ENCODE assay signal across 8 cellular contexts in genomic region chr2:69386789-69387734, GRCh38. TPM values are rescaled to one million over a fixed set of nuclear protein-coding genes. Genes with fewer than 3 reads are reported as not detected.
A peak's percentile ranks its signal among the peaks of the same experiment; 100 is the strongest.
DNase-seq lines count a peak whose midpoint lies in the region; ATAC-seq, FAIRE-seq and TF ChIP-seq lines count a peak whose summit lies in the region.

Gene GFPT1 (minus strand): TSS chr2:69387227. CDS start chr2:69387071, 156 bp downstream.

- peaks cover 7 to 30% of the 10 kb centered on the region in 2 donors for H3K4me1 ChIP-seq in adrenal gland (replicated peaks in 1 of 2)
- H3K4me1 ChIP-seq in heart left ventricle, result peaks cover 0 to 66% (median 21%) of the 10 kb centered on the region in 12 donors
- H3K4me1 ChIP-seq in upper lobe of left lung, result peaks cover 11 to 49% (median 29%) of the 10 kb centered on the region in 4 donors

- no peak for TF ChIP-seq EP300 in upper lobe of left lung (IDR thresholded peaks at IDR 0.05)

- DNase-seq in GM12892 (ENCODE audit: insufficient read length), result peak; percentile 80
- DNase-seq in NCI-H146 (lab: John Stamatoyannopoulos, UW), result peak; percentile 96
- DNase-seq in T-helper 1 cell, result peak; percentile 83 to 92 (median 86)
- peak; percentile 93 to 96 (median 95) for DNase-seq in adrenal gland
- DNase-seq in heart left ventricle, result peak; percentile 94 to 97 (median 96)
- DNase-seq in posterior vena cava (ENCODE audit: low spot score), result peak; percentile 98
- DNase-seq in upper lobe of left lung, result peak; percentile 97 to 100

- FAIRE-seq in GM12892 (lab: Jason Lieb, UNC), result peak; percentile 97

- H3K27me3 ChIP-seq in adrenal gland, result no peaks in the 10 kb centered on the region
- H3K27me3 ChIP-seq in heart left ventricle, result no peaks in the 10 kb centered on the region
- H3K27me3 ChIP-seq in upper lobe of left lung, result no peaks in the 10 kb centered on the region

- 0 to 1% (median 1%) methylated on average over 26 to 97 of the region's 97 CpGs for WGBS in adrenal gland, 4 donors
- WGBS in heart left ventricle, 4 donors, result 0 to 2% (median 1%) methylated on average over 38 to 97 of the region's 97 CpGs
- 1 to 2% methylated on average over 41 to 49 of the region's 97 CpGs for WGBS in upper lobe of left lung, 2 donors

- peak; percentile 88 for TF ChIP-seq POLR2A in GM12892 (IDR thresholded peaks at IDR 0.05; ENCODE audit: low read depth, low read length)
- TF ChIP-seq POLR2A in adrenal gland (IDR thresholded peaks at IDR 0.05), result peak; percentile 61 to 82
- peak in 1 of 2 donors; percentile 90 for TF ChIP-seq POLR2A in heart left ventricle (IDR thresholded peaks at IDR 0.05)
- peak in 3 of 4 donors; percentile 63 to 95 (median 85) for TF ChIP-seq POLR2A in upper lobe of left lung (IDR thresholded peaks at IDR 0.05)

- H3K9me3 ChIP-seq in adrenal gland (replicated peaks in 1 of 3) (no peaks in the 10 kb centered on the region), heart left ventricle (no peaks in the 10 kb centered on the region), upper lobe of left lung (no peaks in the 10 kb centered on the region)

- peak; percentile 84 for ATAC-seq in HG02852 (IDR thresholded peaks at IDR 0.05; ENCODE audit: unreplicated experiment)
- ATAC-seq in heart left ventricle, result peak; percentile 94 to 99 (median 98)
- peak; percentile 98 to 100 for ATAC-seq in upper lobe of left lung (ENCODE audit: low FRiP score in 2 of 2)

- H3K36me3 ChIP-seq in adrenal gland (replicated peaks in 1 of 2) (no peaks in the 10 kb centered on the region), heart left ventricle (no peaks in the 10 kb centered on the region), upper lobe of left lung (no peaks in the 10 kb centered on the region)

- peak within 1 kb of the TSS in 4 of 5 donors; percentile 44 to 90 (median 75) for H3K27ac ChIP-seq in adrenal gland
- H3K27ac ChIP-seq in heart left ventricle, result peak within 1 kb of the TSS; percentile 33 to 89 (median 86)
- peak within 1 kb of the TSS; percentile 84 to 95 (median 91) for H3K27ac ChIP-seq in upper lobe of left lung

- H3K4me3 ChIP-seq in adrenal gland, result peak within 1 kb of the TSS in 3 of 4 donors; percentile 52 to 81 (median 71)
- H3K4me3 ChIP-seq in heart left ventricle, result peak within 1 kb of the TSS; percentile 49 to 98 (median 91)
- peak within 1 kb of the TSS; percentile 75 to 97 (median 88) for H3K4me3 ChIP-seq in upper lobe of left lung

- intact Hi-C loops in adrenal gland (cut with DNase I), result no loop called here
- intact Hi-C loops in heart left ventricle (cut with DNase I), result loop anchor here in 4 of 10 donors (5.0 to 10.0 kb wide), 2 partner anchors 50 to 98 kb away; partner anchors contain the start of gene NFU1 (in 3 of the 4)
- intact Hi-C loops in posterior vena cava (cut with DNase I), result no loop called here

- TF ChIP-seq CTCF in adrenal gland (IDR thresholded peaks at IDR 0.05) (no peak), heart left ventricle (IDR thresholded peaks at IDR 0.05) (no peak), upper lobe of left lung (IDR thresholded peaks at IDR 0.05) (peak in 2 of 6 experiments; percentile 11 to 14)

RNA-seq across cellular contexts. Expression of gene GFPT1, which starts in this region (rescaled TPM):
- polyA plus RNA-seq in GM12892 (2012; ENCODE audit: missing spikeins), result 25.9 TPM
- total RNA-seq in adrenal gland (10 to 100 TPM; 23.5 to 96.5 (median 29.0) TPM), heart left ventricle (10 to 100 TPM; 22.6 to 87.9 (median 46.9) TPM), posterior vena cava (10 to 100 TPM; 45.6 to 75.8 TPM), upper lobe of left lung (10 to 100 TPM; 16.1 to 99.0 (median 38.5) TPM)
- polyA plus RNA-seq in adrenal gland (10 to 100 TPM in 1 of 3 donors, 1 to 10 TPM in 2; 5.5 to 47.1 (median 5.8) TPM), heart left ventricle (10 to 100 TPM in 1 of 2 donors, 1 to 10 TPM in 1; 5.7 to 28.5 TPM)

Comparison
In these comparisons a context has a peak if more than half of its experiments do, and no peak if none do; other contexts are left out.
1. Peak in every context shown above with its lines: DNase-seq, ATAC-seq, H3K4me3 ChIP-seq and H3K27ac ChIP-seq.